Comparison of ENCODE assay signal across 6 cellular contexts in genomic region chr16:23595246-23595950, GRCh38. TPM values are rescaled to one million over a fixed set of nuclear protein-coding genes. Genes with fewer than 3 reads are reported as not detected.
DNase-seq lines count a peak whose midpoint lies in the region; TF ChIP-seq lines count a peak whose summit lies in the region.

No MANE protein-coding gene starts in this region.

- DNase-seq in activated T-helper 1 cell treated with anti-CD3 and anti-CD28 coated beads, Interleukin-12 subunit alpha, Interleukin-12 subunit beta, Interleukin-2, Interleukin-4 antibody, amounts not matched to agents 30 ng/mL and 10 ng/mL and 1 ng/mL, durations not matched to agents 14 hours and 24 hours and 36 hours (ENCODE audit: low spot score): no peak
- DNase-seq in lung microvascular endothelial cell (ENCODE audit: low read depth in 2 of 2) (peak; percentile 21 to 35), ecto neural progenitor cell (ENCODE audit: low spot score) (no peak), COR-L47 (lab: John Stamatoyannopoulos, UW) (no peak), DMS153 (lab: John Stamatoyannopoulos, UW) (no peak)

- H3K9me3 Mint-ChIP-seq in activated T-helper 1 cell treated with anti-CD3 and anti-CD28 coated beads, Interleukin-12 subunit alpha, Interleukin-12 subunit beta, Interleukin-2, Interleukin-4 antibody, amounts not matched to agents 30 ng/mL and 10 ng/mL and 1 ng/mL, durations not matched to agents 14 hours and 24 hours and 36 hours: no peaks in the 10 kb centered on the region

- no peaks in the 10 kb centered on the region for H3K4me1 ChIP-seq in HEK293 (ENCODE audit: control insufficient read depth, insufficient read depth, low read length)

- intact Hi-C loops in activated T-helper 1 cell treated with anti-CD3 and anti-CD28 coated beads, Interleukin-12 subunit alpha, Interleukin-12 subunit beta, Interleukin-2, Interleukin-4 antibody, amounts not matched to agents 30 ng/mL and 10 ng/mL and 1 ng/mL, durations not matched to agents 14 hours and 24 hours and 36 hours (cut with micrococcal nuclease): no loop called here

- peak overlapping the region; percentile 99 for H3K4me3 ChIP-seq in HEK293 (ENCODE audit: low read depth, low read length)

- H3K27me3 Mint-ChIP-seq in activated T-helper 1 cell treated with anti-CD3 and anti-CD28 coated beads, Interleukin-12 subunit alpha, Interleukin-12 subunit beta, Interleukin-2, Interleukin-4 antibody, amounts not matched to agents 30 ng/mL and 10 ng/mL and 1 ng/mL, durations not matched to agents 14 hours and 24 hours and 36 hours (ENCODE audit: insufficient read depth): no peaks in the 10 kb centered on the region

- H3K9me3 ChIP-seq in HEK293 (ENCODE audit: control insufficient read depth, insufficient read depth, low read depth, low read length): no peaks in the 10 kb centered on the region

- CTCF ChIA-PET in HEK293 (lab: Yijun Ruan, JAX): no interaction called here

- H3K36me3 ChIP-seq in HEK293 (ENCODE audit: control insufficient read depth in 2 of 2, insufficient read depth in 1 of 2, low read length in 2 of 2): peaks cover 21 to 36% of the 10 kb centered on the region in 2 experiments

- H3K36me3 Mint-ChIP-seq in activated T-helper 1 cell treated with anti-CD3 and anti-CD28 coated beads, Interleukin-12 subunit alpha, Interleukin-12 subunit beta, Interleukin-2, Interleukin-4 antibody, amounts not matched to agents 30 ng/mL and 10 ng/mL and 1 ng/mL, durations not matched to agents 14 hours and 24 hours and 36 hours (ENCODE audit: low read depth): peaks cover 16% of the 10 kb centered on the region

- H3K4me3 Mint-ChIP-seq in activated T-helper 1 cell treated with anti-CD3 and anti-CD28 coated beads, Interleukin-12 subunit alpha, Interleukin-12 subunit beta, Interleukin-2, Interleukin-4 antibody, amounts not matched to agents 30 ng/mL and 10 ng/mL and 1 ng/mL, durations not matched to agents 14 hours and 24 hours and 36 hours: peak overlapping the region; percentile 88

- H3K27ac Mint-ChIP-seq in activated T-helper 1 cell treated with anti-CD3 and anti-CD28 coated beads, Interleukin-12 subunit alpha, Interleukin-12 subunit beta, Interleukin-2, Interleukin-4 antibody, amounts not matched to agents 30 ng/mL and 10 ng/mL and 1 ng/mL, durations not matched to agents 14 hours and 24 hours and 36 hours: no peak overlapping the region

- peak overlapping the region; percentile 54; the same call in 1 of the 2 replicates for H3K27ac ChIP-seq in HEK293 (ENCODE audit: extremely low read depth, low read depth, low read length)

- POLR2A ChIA-PET in HEK293 (lab: Yijun Ruan, JAX): no interaction called here

- TF ChIP-seq CTCF in HEK293 (tag by site-specific recombination; IDR thresholded peaks at IDR 0.05): no peak

- H3K4me1 Mint-ChIP-seq in activated T-helper 1 cell treated with anti-CD3 and anti-CD28 coated beads, Interleukin-12 subunit alpha, Interleukin-12 subunit beta, Interleukin-2, Interleukin-4 antibody, amounts not matched to agents 30 ng/mL and 10 ng/mL and 1 ng/mL, durations not matched to agents 14 hours and 24 hours and 36 hours (ENCODE audit: low read depth): peaks cover 30% of the 10 kb centered on the region

TF ChIP-seq in HEK293, 187 proteins besides CTCF, POLR2A, EP300 and RAD21:
- TF ChIP-seq SCRT2 (tag by site-specific recombination; IDR thresholded peaks at IDR 0.05): no peak
- TF ChIP-seq ZNF585B (tag by site-specific recombination; IDR thresholded peaks at IDR 0.05): no peak
- no peak for TF ChIP-seq ZBTB17 (tag by site-specific recombination; IDR thresholded peaks at IDR 0.05)
- TF ChIP-seq ZNF544 (tag by site-specific recombination; IDR thresholded peaks at IDR 0.05): no peak
- TF ChIP-seq SCRT1 (tag by site-specific recombination; IDR thresholded peaks at IDR 0.05; ENCODE audit: borderline replicate concordance): no peak
- TF ChIP-seq ZNF48 (tag by site-specific recombination; IDR thresholded peaks at IDR 0.05): no peak
- no peak for TF ChIP-seq ZNF513 (tag by site-specific recombination; IDR thresholded peaks at IDR 0.05)
- no peak for TF ChIP-seq ZNF23 (tag by site-specific recombination; IDR thresholded peaks at IDR 0.05; ENCODE audit: borderline replicate concordance)
- no peak for TF ChIP-seq ZNF654 (tag by site-specific recombination; IDR thresholded peaks at IDR 0.05; ENCODE audit: low read depth)
- TF ChIP-seq ZNF391 (tag by site-specific recombination; IDR thresholded peaks at IDR 0.05; ENCODE audit: borderline replicate concordance, low read depth): no peak
- TF ChIP-seq ZNF37A (tag by site-specific recombination; IDR thresholded peaks at IDR 0.05): no peak
- TF ChIP-seq ZNF362 (tag by site-specific recombination; IDR thresholded peaks at IDR 0.05): no peak
- TF ChIP-seq HOXC10 (CRISPR knock-in tag; IDR thresholded peaks at IDR 0.05): no peak
- TF ChIP-seq ZNF830 (tag by site-specific recombination; IDR thresholded peaks at IDR 0.05; ENCODE audit: low read depth): no peak
- no peak for TF ChIP-seq ZIC2 (tag by site-specific recombination; IDR thresholded peaks at IDR 0.05)
- no peak for TF ChIP-seq MZF1 (tag by site-specific recombination; IDR thresholded peaks at IDR 0.05; ENCODE audit: borderline replicate concordance)
- TF ChIP-seq ZNF155 (tag by site-specific recombination; IDR thresholded peaks at IDR 0.05): no peak
- no peak for TF ChIP-seq ZEB2 (tag by site-specific recombination; IDR thresholded peaks at IDR 0.05)
- no peak for TF ChIP-seq ZNF394 (tag by site-specific recombination; IDR thresholded peaks at IDR 0.05; ENCODE audit: borderline replicate concordance)

RNA-seq across cellular contexts. Expression of gene NDUFAB1, which starts 0.7 kb away (rescaled TPM):
- 146 and 148 TPM in 2 replicates for total RNA-seq in activated T-helper 1 cell treated with anti-CD3 and anti-CD28 coated beads, Interleukin-12 subunit alpha, Interleukin-12 subunit beta, Interleukin-2, Interleukin-4 antibody, amounts not matched to agents 30 ng/mL and 10 ng/mL and 1 ng/mL, durations not matched to agents 14 hours and 24 hours and 36 hours
- 155 and 164 TPM in 2 replicates for total RNA-seq in lung microvascular endothelial cell

RNA-seq across cellular contexts. Expression of gene UBFD1, which starts 37.9 kb away (rescaled TPM):
- total RNA-seq in activated T-helper 1 cell treated with anti-CD3 and anti-CD28 coated beads, Interleukin-12 subunit alpha, Interleukin-12 subunit beta, Interleukin-2, Interleukin-4 antibody, amounts not matched to agents 30 ng/mL and 10 ng/mL and 1 ng/mL, durations not matched to agents 14 hours and 24 hours and 36 hours: 54.9 and 55.0 TPM in 2 replicates
- total RNA-seq in lung microvascular endothelial cell: 39.7 and 68.5 TPM in 2 replicates

RNA-seq across cellular contexts. Expression of gene EARS2, which starts 38.2 kb away (rescaled TPM):
- 27.8 and 29.9 TPM in 2 replicates for total RNA-seq in activated T-helper 1 cell treated with anti-CD3 and anti-CD28 coated beads, Interleukin-12 subunit alpha, Interleukin-12 subunit beta, Interleukin-2, Interleukin-4 antibody, amounts not matched to agents 30 ng/mL and 10 ng/mL and 1 ng/mL, durations not matched to agents 14 hours and 24 hours and 36 hours
- total RNA-seq in lung microvascular endothelial cell: 12.6 and 16.1 TPM in 2 replicates

RNA-seq across cellular contexts. Expression of gene PALB2, which starts 45.7 kb away (rescaled TPM):
- 34.4 and 36.2 TPM in 2 replicates for total RNA-seq in activated T-helper 1 cell treated with anti-CD3 and anti-CD28 coated beads, Interleukin-12 subunit alpha, Interleukin-12 subunit beta, Interleukin-2, Interleukin-4 antibody, amounts not matched to agents 30 ng/mL and 10 ng/mL and 1 ng/mL, durations not matched to agents 14 hours and 24 hours and 36 hours
- total RNA-seq in lung microvascular endothelial cell: 4.1 and 6.2 TPM in 2 replicates

RNA-seq across cellular contexts. Expression of gene DCTN5, which starts 45.9 kb away (rescaled TPM):
- 102 and 105 TPM in 2 replicates for total RNA-seq in activated T-helper 1 cell treated with anti-CD3 and anti-CD28 coated beads, Interleukin-12 subunit alpha, Interleukin-12 subunit beta, Interleukin-2, Interleukin-4 antibody, amounts not matched to agents 30 ng/mL and 10 ng/mL and 1 ng/mL, durations not matched to agents 14 hours and 24 hours and 36 hours
- 47.8 and 48.6 TPM in 2 replicates for total RNA-seq in lung microvascular endothelial cell

Comparison
In these comparisons a context has a peak if more than half of its experiments do, and no peak if none do; other contexts are left out.
1. DNase-seq: peak in lung microvascular endothelial cell (2 of 2); none in activated T-helper 1 cell treated with anti-CD3 and anti-CD28 coated beads, Interleukin-12 subunit alpha, Interleukin-12 subunit beta, Interleukin-2, Interleukin-4 antibody, amounts not matched to agents 30 ng/mL and 10 ng/mL and 1 ng/mL, durations not matched to agents 14 hours and 24 hours and 36 hours (single experiment), ecto neural progenitor cell (single experiment), COR-L47 (single experiment) and DMS153 (single experiment).